8 cellular contexts compared by ENCODE assay signal in the genomic region with DNA sequence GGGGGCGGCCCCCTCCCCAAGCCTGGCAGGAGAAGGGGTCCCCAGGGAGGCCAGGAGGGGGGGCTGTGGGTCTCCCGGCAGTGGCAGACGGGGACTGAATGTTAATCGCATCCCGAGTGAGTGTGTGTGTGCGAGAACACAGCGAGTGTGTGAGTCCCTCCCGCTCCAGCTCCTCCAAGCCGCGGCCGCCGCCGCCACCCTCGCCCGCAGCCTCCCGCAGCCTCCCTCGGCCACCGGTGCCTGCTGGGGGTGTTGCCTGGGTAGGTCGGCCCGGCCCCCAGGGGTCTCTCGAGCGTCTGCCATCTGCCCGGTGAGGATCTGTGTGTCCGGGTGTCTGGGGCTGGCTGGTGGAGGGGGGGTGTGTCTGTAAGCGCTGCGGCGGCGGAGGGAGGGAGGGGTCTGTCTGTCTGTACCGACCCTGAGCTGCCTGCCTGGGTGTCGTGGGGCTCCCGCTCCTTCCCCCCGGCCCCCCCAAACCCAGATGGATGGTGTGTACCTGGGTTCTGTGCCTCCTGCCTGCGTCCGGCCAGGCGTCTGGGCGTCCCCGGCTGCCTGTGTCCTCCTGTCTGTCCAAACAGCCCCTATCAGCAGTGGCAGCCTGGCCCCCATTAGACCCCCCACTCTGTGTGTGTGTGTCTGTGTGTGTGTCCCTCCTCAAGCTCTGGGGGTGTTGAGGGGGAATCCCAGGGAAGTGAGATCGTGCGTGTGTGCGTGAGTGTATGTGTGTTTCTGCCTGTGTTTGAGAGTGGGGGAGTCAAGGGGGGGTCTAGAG. TPM values are rescaled to one million over a fixed set of nuclear protein-coding genes. Genes with fewer than 3 reads are reported as not detected.
DNase-seq lines count a peak whose midpoint lies in the region; ATAC-seq, FAIRE-seq and TF ChIP-seq lines count a peak whose summit lies in the region.

A gene (plus strand): TSS at position 110 of the 772 bp plus-strand sequence. CDS start 4,725 bp downstream, outside the sequence.

- POLR2A ChIA-PET in activated CD8-positive, alpha-beta T cell treated with anti-CD3 and anti-CD28 coated beads for 36 hours (lab: Charles Lee), result interaction anchor here (0.6 to 0.8 kb wide), 3 partner anchors 8 to 196 kb away, joined by 3 read pairs; no protein-coding TSS in a partner anchor

- FAIRE-seq in HTR-8/SVneo (lab: Jason Lieb, UNC), result no peak

- no peak for TF ChIP-seq POLR2A in stomach (IDR thresholded peaks at IDR 0.05)

- H3K4me1 ChIP-seq in HAP-1 (peaks cover 14% of the 10 kb centered on the region), iPS-15b (ENCODE audit: control insufficient read depth, insufficient read depth, low read length) (peaks cover 4% of the 10 kb centered on the region), stomach (peaks cover 25 to 61% (median 49%) of the 10 kb centered on the region in 4 donors)

- no peak for TF ChIP-seq EP300 in stomach (IDR thresholded peaks at IDR 0.05)

- H3K27me3 ChIP-seq in HAP-1 (ENCODE audit: low read depth) (peaks cover 16% of the 10 kb centered on the region), iPS-15b (ENCODE audit: control insufficient read depth, insufficient read depth, low read length) (peaks cover 45% of the 10 kb centered on the region), stomach (peaks cover 38 to 71% (median 61%) of the 10 kb centered on the region in 3 donors)

- H3K36me3 ChIP-seq in HAP-1 (replicated peaks) (peaks cover 14% of the 10 kb centered on the region), iPS-15b (ENCODE audit: control insufficient read depth, insufficient read depth, low read length) (peaks cover 8% of the 10 kb centered on the region), stomach (peaks cover 0 to 9% (median 8%) of the 10 kb centered on the region in 4 donors)

- H3K27ac ChIP-seq in stomach, result no peak within 1 kb of the TSS

- no peak within 1 kb of the TSS for H3K9ac ChIP-seq in iPS-15b (ENCODE audit: low read depth, low read length)

- H3K4me1 Mint-ChIP-seq in activated CD8-positive, alpha-beta T cell treated with anti-CD3 and anti-CD28 coated beads for 36 hours (ENCODE audit: low read depth), result peaks cover 36% of the 10 kb centered on the region

- in situ Hi-C loops in HAP-1 (cut with MboI; ENCODE audit: low sequenced_read_pairs), result no loop called here

- peaks cover 41% of the 10 kb centered on the region for H3K27me3 Mint-ChIP-seq in activated CD8-positive, alpha-beta T cell treated with anti-CD3 and anti-CD28 coated beads for 36 hours

- CTCF ChIA-PET in activated CD8-positive, alpha-beta T cell treated with anti-CD3 and anti-CD28 coated beads for 36 hours (lab: Charles Lee), result interaction anchor here (1.0 to 3.1 kb wide), 4 partner anchors 13 to 43 kb away, joined by 3 to 8 read pairs (median 4); a partner anchor contains a TSS

- WGBS in stomach, 5 donors, result 1 to 3% (median 3%) methylated on average over 7 to 40 of the region's 40 CpGs

- peak within 1 kb of the TSS; percentile 15 for H3K4me3 Mint-ChIP-seq in activated CD8-positive, alpha-beta T cell treated with anti-CD3 and anti-CD28 coated beads for 36 hours

- DNase-seq in AG09309 (ENCODE audit: low read depth) (no peak), HAP-1 (ENCODE audit: low spot score in 2 of 2) (peak; percentile 38 to 61), stomach (no peak), HTR-8/SVneo (ENCODE audit: insufficient read length, low spot score) (no peak)
- DNase-seq in activated CD8-positive, alpha-beta T cell treated with anti-CD3 and anti-CD28 coated beads for 36 hours, result peak; percentile 41

- TF ChIP-seq CTCF in AG09309 (IDR thresholded peaks at IDR 0.05; ENCODE audit: control insufficient read depth, insufficient read depth, low read depth, low read length, missing control alignments) (no peak), stomach (IDR thresholded peaks at IDR 0.05) (no peak)
- TF ChIP-seq CTCF in activated CD8-positive, alpha-beta T cell treated with anti-CD3 and anti-CD28 coated beads for 36 hours (IDR thresholded peaks at IDR 0.05), result no peak

- H3K9me3 Mint-ChIP-seq in activated CD8-positive, alpha-beta T cell treated with anti-CD3 and anti-CD28 coated beads for 36 hours, result no peaks in the 10 kb centered on the region

- H3K9me3 ChIP-seq in HAP-1 (no peaks in the 10 kb centered on the region), iPS-15b (ENCODE audit: control insufficient read depth, insufficient read depth, low read length) (no peaks in the 10 kb centered on the region), stomach (no peaks in the 10 kb centered on the region)

- peak within 1 kb of the TSS; percentile 32 for H3K4me3 ChIP-seq in AG09309 (ENCODE audit: control insufficient read depth, low read depth, low read length)
- H3K4me3 ChIP-seq in HAP-1, result peak within 1 kb of the TSS; percentile 19
- H3K4me3 ChIP-seq in iPS-15b (ENCODE audit: low read depth, low read length), result peak within 1 kb of the TSS; percentile 52
- H3K4me3 ChIP-seq in stomach, result peak within 1 kb of the TSS in 2 of 4 donors; percentile 10 to 22

- no peak for ATAC-seq in activated CD8-positive, alpha-beta T cell treated with anti-CD3 and anti-CD28 coated beads for 36 hours
- ATAC-seq in GM19351 (IDR thresholded peaks at IDR 0.05; ENCODE audit: unreplicated experiment) (no peak), HG03139 (IDR thresholded peaks at IDR 0.05; ENCODE audit: unreplicated experiment) (no peak)

- H3K36me3 Mint-ChIP-seq in activated CD8-positive, alpha-beta T cell treated with anti-CD3 and anti-CD28 coated beads for 36 hours (ENCODE audit: low read depth), result no peaks in the 10 kb centered on the region

- intact Hi-C loops in activated CD8-positive, alpha-beta T cell treated with anti-CD3 and anti-CD28 coated beads for 36 hours (cut with micrococcal nuclease), result no loop called here
- intact Hi-C loops in stomach (cut with DNase I; ENCODE audit: low total_unique reads), result no loop called here

- H3K27ac Mint-ChIP-seq in activated CD8-positive, alpha-beta T cell treated with anti-CD3 and anti-CD28 coated beads for 36 hours, result no peak within 1 kb of the TSS

RNA-seq across cellular contexts. Expression of the gene that starts here (rescaled TPM):
- under 1 TPM; 0.13 to 0.18 TPM for total RNA-seq in activated CD8-positive, alpha-beta T cell treated with anti-CD3 and anti-CD28 coated beads for 36 hours
- 1 to 10 TPM in 1 of 5 donors, under 1 TPM in 2, not detected in 2; 0.14 to 1.8 (median 0.37) TPM for total RNA-seq in stomach
- polyA plus RNA-seq in stomach, result under 1 TPM in 2 of 3 donors, not detected in 1; 0.06 to 0.10 TPM

Comparison
In these comparisons a context has a peak if more than half of its experiments do, and no peak if none do; other contexts are left out.
1. Peak in DNase-seq in activated CD8-positive, alpha-beta T cell treated with anti-CD3 and anti-CD28 coated beads for 36 hours; RNA of the gene not detected or under 1 TPM.
2. DNase-seq: peak in HAP-1 (2 of 2); none in AG09309 (single experiment), stomach (single experiment) and HTR-8/SVneo (single experiment).